31 cellular contexts compared by ENCODE assay signal in genomic region chr21:31196724-31197123, GRCh38.
"Had no signal": no experiment of that assay in that cellular context is flagged by ENCODE, and none has a peak within 500 bp of the region (broad histone marks: within the 10 kb centered on the region; RNA-seq: fewer than 3 reads in every experiment).

No MANE protein-coding gene starts in this region.

- H3K4me3 Mint-ChIP-seq: activated naive CD4-positive, alpha-beta T cell treated with anti-CD3 and anti-CD28 coated beads for 36 hours; activated naive CD8-positive, alpha-beta T cell treated with anti-CD3 and anti-CD28 coated beads for 36 hours had no signal

- H3K36me3 ChIP-seq: brain microvascular endothelial cell, MG63, Peyer's patch, SJSA1 had no signal

- H3K4me1 ChIP-seq: Peyer's patch had no signal

- DNase-seq: activated CD4-positive, alpha-beta T cell treated with anti-CD3 and anti-CD28 coated beads, Interleukin-2, amount 50 U/mL, for 1 hour; activated CD8-positive, alpha-beta T cell treated with anti-CD3 and anti-CD28 coated beads for 36 hours; activated gamma-delta T cell treated with Interleukin-2 at 50 U/mL for 16 hours; activated naive CD4-positive, alpha-beta T cell treated with anti-CD3 and anti-CD28 coated beads for 36 hours; activated naive CD8-positive, alpha-beta T cell treated with anti-CD3 and anti-CD28 coated beads for 36 hours; activated T-cell treated with anti-CD3 and anti-CD28 coated beads, Interleukin-2, amount 50 U/mL, for 1 hour; amniotic stem cell; aorta; brain microvascular endothelial cell; central memory CD4-positive, alpha-beta T cell; Kasumi-1; KG1; MG63; NCI-H1048; NCI-H1105 treated with DMSO at 0.1 percent for 48 hours; NCI-H1436 treated with DMSO at 0.1 percent for 48 hours; NCI-H1694 treated with DMSO at 0.1 percent for 48 hours; NCI-H2029; NCI-H345; NCI-H510A; NCI-H526; NCI-H748 treated with DMSO at 0.1 percent for 48 hours; NK-92 treated with Interleukin-12 subunit alpha and Interleukin-12 subunit beta, amount 100 ng/mL, for 24 hours; PC-3; Peyer's patch; RPMI8226; SHP77 treated with DMSO at 0.1 percent for 48 hours; SW 1271; T1000 had no signal

- H3K27me3 ChIP-seq: brain microvascular endothelial cell, MG63, Peyer's patch, SJSA1 had no signal

- FAIRE-seq: colon had no signal

- ATAC-seq: activated CD8-positive, alpha-beta T cell treated with anti-CD3 and anti-CD28 coated beads for 36 hours; PC-3 had no signal

- H3K27ac ChIP-seq: brain microvascular endothelial cell, Peyer's patch, SJSA1 had no signal

- H3K9me3 Mint-ChIP-seq: activated CD8-positive, alpha-beta T cell treated with anti-CD3 and anti-CD28 coated beads for 36 hours; activated naive CD8-positive, alpha-beta T cell treated with anti-CD3 and anti-CD28 coated beads for 36 hours had no signal

- H3K9me3 ChIP-seq: MG63, Peyer's patch, SJSA1 had no signal

- H3K4me3 ChIP-seq: MG63, Peyer's patch, SJSA1 had no signal

- H3K27me3 Mint-ChIP-seq: activated CD8-positive, alpha-beta T cell treated with anti-CD3 and anti-CD28 coated beads for 36 hours; activated naive CD8-positive, alpha-beta T cell treated with anti-CD3 and anti-CD28 coated beads for 36 hours had no signal
